ENCODE assay signal across 11 cellular contexts in the genomic region with DNA sequence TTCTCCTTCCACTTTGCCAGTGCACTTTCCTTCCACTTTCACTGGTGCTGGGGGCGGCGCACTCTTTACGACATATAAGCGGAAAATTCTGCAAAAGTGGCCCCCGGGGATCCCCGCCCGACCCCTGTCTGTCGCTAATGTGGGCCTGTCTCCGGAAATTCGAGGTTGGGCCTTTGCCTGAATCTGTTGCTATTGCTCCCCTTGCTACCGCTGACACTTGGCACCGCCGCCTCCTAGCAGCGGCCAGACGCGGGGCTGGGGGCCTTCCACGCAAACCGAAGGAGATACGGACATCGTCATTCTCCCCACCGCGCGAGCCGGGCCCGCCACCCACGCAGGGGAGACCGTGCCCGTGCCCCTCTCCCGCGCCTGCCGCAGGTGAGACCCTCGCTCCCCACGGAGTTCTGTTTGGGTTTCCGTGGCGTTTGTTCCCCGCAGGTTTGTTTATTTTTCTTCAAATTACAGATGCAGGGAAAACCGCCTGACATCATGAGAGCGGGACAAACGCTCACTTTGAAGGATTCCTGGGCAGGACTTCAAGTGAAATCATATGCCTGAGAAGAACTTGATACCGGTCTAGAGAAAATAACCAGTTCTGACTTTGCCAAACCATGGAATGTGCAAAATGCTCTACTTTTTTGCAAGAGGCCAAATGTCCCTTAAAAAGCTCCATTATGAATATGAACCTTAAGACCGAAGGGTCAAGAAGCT. TPM values are rescaled to one million over a fixed set of nuclear protein-coding genes. Genes with fewer than 3 reads are reported as not detected.
DNase-seq lines count a peak whose midpoint lies in the region; FAIRE-seq and TF ChIP-seq lines count a peak whose summit lies in the region.
"Had no signal": no experiment of that assay in that cellular context is flagged by ENCODE, and none has a peak within 500 bp of the region (broad histone marks: within the 10 kb centered on the region; RNA-seq: fewer than 3 reads in every experiment).

No MANE protein-coding gene starts in this region.

- peak; percentile 85 for DNase-seq in EH (ENCODE audit: low read depth)
- DNase-seq in amniotic epithelial cell (ENCODE audit: low read depth): peak; percentile 61
- no peak for DNase-seq in left ventricle myocardium inferior
- DNase-seq in skeletal muscle cell (ENCODE audit: low read depth): no peak
- no peak for DNase-seq in small intestine
- no peak for DNase-seq in SW 1271 (lab: John Stamatoyannopoulos, UW)
- DNase-seq in stimulated activated CD4-positive, alpha-beta T cell treated with anti-CD3 and anti-CD28 coated beads, Interleukin-15, amount 100 ng/mL, for 24 hours: no peak
- DNase-seq in UCSD-AML1 (lab: John Stamatoyannopoulos, UW; ENCODE audit: unreplicated experiment): no peak
- DNase-seq: activated gamma-delta T cell, KBM-7 had no signal

- H3K27ac ChIP-seq in left ventricle myocardium inferior (replicated peaks) (no peak overlapping the region), small intestine (ENCODE audit: low read depth in 1 of 2, low read length in 1 of 2) (no peak overlapping the region)
- H3K27ac ChIP-seq: RWPE1 had no signal

- TF ChIP-seq CTCF in left ventricle myocardium inferior (IDR thresholded peaks at IDR 0.05; ENCODE audit: borderline replicate concordance): no peak

- H3K4me1 ChIP-seq in left ventricle myocardium inferior: peaks cover 20% of the 10 kb centered on the region
- H3K4me1 ChIP-seq in small intestine (ENCODE audit: control insufficient read depth in 2 of 2, insufficient read depth in 1 of 2, low read depth in 1 of 2, low read length in 1 of 2): no peaks in the 10 kb centered on the region

- intact Hi-C loops in left ventricle myocardium inferior (cut with micrococcal nuclease): no loop called here

- H3K36me3 ChIP-seq in left ventricle myocardium inferior (no peaks in the 10 kb centered on the region), small intestine (ENCODE audit: control insufficient read depth in 2 of 2, insufficient read depth in 2 of 2, low read length in 2 of 2) (no peaks in the 10 kb centered on the region)

- no peaks in the 10 kb centered on the region for H3K9me3 ChIP-seq in left ventricle myocardium inferior (replicated peaks)
- H3K9me3 ChIP-seq in small intestine (ENCODE audit: control insufficient read depth, low read depth): no peaks in the 10 kb centered on the region

- peak overlapping the region; percentile 52 for H3K4me3 ChIP-seq in left ventricle myocardium inferior
- peak overlapping the region; percentile 21 for H3K4me3 ChIP-seq in skeletal muscle cell (ENCODE audit: low read depth, low read length)
- no peak overlapping the region for H3K4me3 ChIP-seq in small intestine (ENCODE audit: low read depth in 1 of 2, low read length in 2 of 2)

- H3K27me3 ChIP-seq in left ventricle myocardium inferior (ENCODE audit: low read depth) (peaks cover 99% of the 10 kb centered on the region), small intestine (ENCODE audit: control insufficient read depth in 2 of 2, insufficient read depth in 2 of 2, low read length in 2 of 2) (peaks cover 0 to 41% of the 10 kb centered on the region in 2 donors)

- FAIRE-seq in small intestine (lab: Jason Lieb, UNC): no peak

- 8 to 19% (median 14%) methylated on average over 41 of the region's 41 CpGs for WGBS in small intestine, 3 donors

RNA-seq across cellular contexts. Expression of a gene that starts 5.0 kb away (rescaled TPM):
- total RNA-seq in left ventricle myocardium inferior: 1.3 TPM
- polyA plus RNA-seq in small intestine: under 1 TPM in 1 of 3 donors, not detected in 2; 0.36 TPM

RNA-seq across cellular contexts. Expression of a gene that starts 32.8 kb away (rescaled TPM):
- not detected for total RNA-seq in left ventricle myocardium inferior
- not detected for polyA plus RNA-seq in small intestine

Comparison
In these comparisons a context has a peak if more than half of its experiments do, and no peak if none do; other contexts are left out.
1. DNase-seq: peak in EH (single experiment) and amniotic epithelial cell (single experiment); none in left ventricle myocardium inferior (single experiment), skeletal muscle cell (single experiment), small intestine (single experiment), SW 1271 (0 of 2), stimulated activated CD4-positive, alpha-beta T cell treated with anti-CD3 and anti-CD28 coated beads, Interleukin-15, amount 100 ng/mL, for 24 hours (single experiment) and UCSD-AML1 (single experiment).
2. H3K4me3 ChIP-seq: peak in left ventricle myocardium inferior (single experiment) and skeletal muscle cell (single experiment); none in small intestine (0 of 2).